In genomic region chr13:33510350-33510749, GRCh38 we compare ENCODE assay signal across 16 cellular contexts.
DNase-seq lines count a peak whose midpoint lies in the region; ATAC-seq and TF ChIP-seq lines count a peak whose summit lies in the region.
"Had no signal": no experiment of that assay in that cellular context is flagged by ENCODE, and none has a peak within 500 bp of the region (broad histone marks: within the 10 kb centered on the region; RNA-seq: fewer than 3 reads in every experiment).

No MANE protein-coding gene starts in this region.

- peak; percentile 51 for ATAC-seq in left ventricle myocardium superior
- peak; percentile 55 for ATAC-seq in sciatic nerve
- ATAC-seq in upper lobe of right lung = no peak
- ATAC-seq in HG02571 (IDR thresholded peaks at IDR 0.05; ENCODE audit: unreplicated experiment) = no peak

- TF ChIP-seq CTCF in upper lobe of right lung (IDR thresholded peaks at IDR 0.05) = no peak

- DNase-seq in left ventricle myocardium superior (no peak), sciatic nerve (ENCODE audit: low spot score) (no peak), upper lobe of right lung (no peak), NCI-H146 (lab: John Stamatoyannopoulos, UW) (no peak), NCI-H187 (lab: John Stamatoyannopoulos, UW) (no peak)
- no peak for DNase-seq in effector CD8-positive, alpha-beta T cell (lab: John Stamatoyannopoulos, UW)
- DNase-seq: HCEC 1CT, naive B cell, NCI-H1436 treated with DMSO at 0.1 percent for 48 hours, NCI-H345 had no signal

- peak overlapping the region; percentile 85 for H3K27ac ChIP-seq in upper lobe of right lung

- no peaks in the 10 kb centered on the region for H3K9me3 ChIP-seq in upper lobe of right lung
- H3K9me3 ChIP-seq: colonic mucosa had no signal

- no peaks in the 10 kb centered on the region for H3K27me3 Mint-ChIP-seq in dendritic cell treated with granulocyte-macrophage colony-stimulating factor and Interleukin-4, amounts not matched to agents 40 ng/mL and 50 ng/mL, for 4 days

- peak overlapping the region; percentile 78 for H3K27ac Mint-ChIP-seq in dendritic cell treated with granulocyte-macrophage colony-stimulating factor and Interleukin-4, amounts not matched to agents 40 ng/mL and 50 ng/mL, for 4 days
- H3K27ac Mint-ChIP-seq: activated T-helper 2 cell treated with anti-CD3 and anti-CD28 coated beads, Interferon-gamma antibody, Interleukin-2, Interleukin-4, amounts not matched to agents 10 μg/mL and 5 μg/mL and 100 μg/mL, durations not matched to agents 14 hours and 24 hours and 36 hours; naive B cell; T-helper 1 cell treated with Interleukin-12 subunit alpha and Interleukin-12 subunit beta and Interleukin-4 antibody, amounts not matched to agents 30 μg/mL and 1 μg/mL, for 36 hours; WTC11 had no signal

- intact Hi-C loops in dendritic cell treated with granulocyte-macrophage colony-stimulating factor and Interleukin-4, amounts not matched to agents 40 ng/mL and 50 ng/mL, for 4 days (cut with micrococcal nuclease) = no loop called here
- intact Hi-C loops in left ventricle myocardium superior (cut with micrococcal nuclease) = no loop called here
- intact Hi-C loops in sciatic nerve (cut with DNase I) = no loop called here
- intact Hi-C loops in upper lobe of right lung (cut with DNase I) = no loop called here

- no peaks in the 10 kb centered on the region for H3K36me3 Mint-ChIP-seq in dendritic cell treated with granulocyte-macrophage colony-stimulating factor and Interleukin-4, amounts not matched to agents 40 ng/mL and 50 ng/mL, for 4 days (ENCODE audit: low read depth)
- H3K36me3 Mint-ChIP-seq: naive B cell, WTC11 had no signal

- peaks cover 17% of the 10 kb centered on the region for H3K4me1 ChIP-seq in upper lobe of right lung
- H3K4me1 ChIP-seq: colonic mucosa had no signal

- H3K4me3 Mint-ChIP-seq in dendritic cell treated with granulocyte-macrophage colony-stimulating factor and Interleukin-4, amounts not matched to agents 40 ng/mL and 50 ng/mL, for 4 days = no peak overlapping the region
- H3K4me3 Mint-ChIP-seq: naive B cell; T-helper 1 cell treated with Interleukin-12 subunit alpha and Interleukin-12 subunit beta and Interleukin-4 antibody, amounts not matched to agents 30 μg/mL and 1 μg/mL, for 36 hours; WTC11 had no signal

- H3K36me3 ChIP-seq in upper lobe of right lung = no peaks in the 10 kb centered on the region
- H3K36me3 ChIP-seq: colonic mucosa had no signal

- peaks cover 12% of the 10 kb centered on the region for H3K4me1 Mint-ChIP-seq in dendritic cell treated with granulocyte-macrophage colony-stimulating factor and Interleukin-4, amounts not matched to agents 40 ng/mL and 50 ng/mL, for 4 days (ENCODE audit: low read depth)
- H3K4me1 Mint-ChIP-seq: naive B cell had no signal

- H3K9me3 Mint-ChIP-seq in dendritic cell treated with granulocyte-macrophage colony-stimulating factor and Interleukin-4, amounts not matched to agents 40 ng/mL and 50 ng/mL, for 4 days = no peaks in the 10 kb centered on the region
- H3K9me3 Mint-ChIP-seq: activated T-helper 2 cell treated with anti-CD3 and anti-CD28 coated beads, Interferon-gamma antibody, Interleukin-2, Interleukin-4, amounts not matched to agents 10 μg/mL and 5 μg/mL and 100 μg/mL, durations not matched to agents 14 hours and 24 hours and 36 hours; T-helper 1 cell treated with Interleukin-12 subunit alpha and Interleukin-12 subunit beta and Interleukin-4 antibody, amounts not matched to agents 30 μg/mL and 1 μg/mL, for 36 hours had no signal

- H3K4me3 ChIP-seq in upper lobe of right lung = no peak overlapping the region
- H3K4me3 ChIP-seq: colonic mucosa had no signal

- H3K27me3 ChIP-seq in upper lobe of right lung = no peaks in the 10 kb centered on the region
- H3K27me3 ChIP-seq: colonic mucosa had no signal

Comparison
In these comparisons a context has a peak if more than half of its experiments do, and no peak if none do; other contexts are left out.
1. ATAC-seq: peak in left ventricle myocardium superior (single experiment) and sciatic nerve (single experiment); none in upper lobe of right lung (single experiment) and HG02571 (single experiment).